ENCODE assay signal across 19 cellular contexts in the genomic region with DNA sequence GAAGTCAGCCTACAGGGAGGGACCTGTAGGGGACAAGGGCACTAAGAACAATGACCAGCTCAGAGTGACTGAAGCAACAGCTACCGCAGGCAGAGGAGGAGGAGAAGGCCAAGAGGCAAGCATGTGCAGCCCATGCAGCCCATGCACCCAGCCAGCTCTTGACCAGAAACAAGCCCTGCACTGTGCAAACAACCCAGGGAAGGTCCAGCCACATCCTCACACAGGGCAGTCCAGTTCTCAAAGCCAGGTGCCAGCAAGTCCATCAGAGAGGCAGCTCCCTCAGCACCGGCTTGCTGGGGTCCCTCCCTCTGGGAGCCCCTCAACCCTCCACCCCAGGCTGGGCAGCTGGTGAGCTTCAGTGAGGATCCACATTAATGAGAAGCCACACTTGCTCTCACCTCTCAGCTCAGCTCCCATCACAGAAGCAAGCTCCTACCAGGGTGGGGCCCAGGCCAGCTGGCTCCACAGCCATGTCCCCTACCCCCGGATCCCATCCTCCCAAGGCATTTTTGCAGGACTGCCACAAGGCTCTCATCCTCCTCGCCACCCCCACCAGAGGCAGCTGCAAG. TPM values are rescaled to one million over a fixed set of nuclear protein-coding genes. Genes with fewer than 3 reads are reported as not detected.
A peak's percentile ranks its signal among the peaks of the same experiment; 100 is the strongest.
DNase-seq lines count a peak whose midpoint lies in the region; ATAC-seq and TF ChIP-seq lines count a peak whose summit lies in the region.
"Had no signal": no experiment of that assay in that cellular context is flagged by ENCODE, and none has a peak within 500 bp of the region (broad histone marks: within the 10 kb centered on the region; RNA-seq: fewer than 3 reads in every experiment).

No MANE protein-coding gene starts in this region.

- no CpG with 5 or more reads among the region's 4 CpGs for WGBS in right lobe of liver (ENCODE audit: insufficient coverage, low coverage, low lambda C conversion rate, missing lambda C conversion rate)

- peak overlapping the region; percentile 37 for H3K27ac Mint-ChIP-seq in activated naive CD8-positive, alpha-beta T cell treated with anti-CD3 and anti-CD28 coated beads, Interleukin-2, amount 10 ng/mL, durations not matched to agents 7 days and 5 days
- H3K27ac Mint-ChIP-seq in activated naive CD8-positive, alpha-beta T cell treated with anti-CD3 and anti-CD28 coated beads for 36 hours = no peak overlapping the region
- peak overlapping the region; percentile 78 for H3K27ac Mint-ChIP-seq in central memory CD8-positive, alpha-beta T cell (ENCODE audit: low read depth)
- no peak overlapping the region for H3K27ac Mint-ChIP-seq in activated CD8-positive, alpha-beta memory T cell treated with anti-CD3 and anti-CD28 coated beads, Interleukin-2, amount 10 ng/mL, durations not matched to agents 7 days and 5 days
- H3K27ac Mint-ChIP-seq: activated CD4-positive, alpha-beta T cell treated with anti-CD3 and anti-CD28 coated beads, Interleukin-2, amount 10 ng/mL, durations not matched to agents 24 days and 14 days; stimulated activated memory B cell treated with anti-CD40 and anti-IgM and Interleukin-4, amounts not matched to agents 10 μg/mL and 1 μg/mL and 100 μg/mL, for 72 hours had no signal

- no peak overlapping the region for H3K27ac ChIP-seq in right lobe of liver
- no peak overlapping the region for H3K27ac ChIP-seq in upper lobe of right lung
- H3K27ac ChIP-seq: breast epithelium, esophagus muscularis mucosa, tibial nerve had no signal

- no peaks in the 10 kb centered on the region for H3K36me3 ChIP-seq in right lobe of liver
- H3K36me3 ChIP-seq in upper lobe of right lung = no peaks in the 10 kb centered on the region
- H3K36me3 ChIP-seq: breast epithelium, esophagus muscularis mucosa, tibial nerve had no signal

- no peak overlapping the region for H3K4me3 Mint-ChIP-seq in activated naive CD8-positive, alpha-beta T cell treated with anti-CD3 and anti-CD28 coated beads, Interleukin-2, amount 10 ng/mL, durations not matched to agents 7 days and 5 days
- H3K4me3 Mint-ChIP-seq in activated naive CD8-positive, alpha-beta T cell treated with anti-CD3 and anti-CD28 coated beads for 36 hours = no peak overlapping the region
- no peak overlapping the region for H3K4me3 Mint-ChIP-seq in central memory CD8-positive, alpha-beta T cell
- no peak overlapping the region for H3K4me3 Mint-ChIP-seq in activated CD8-positive, alpha-beta memory T cell treated with anti-CD3 and anti-CD28 coated beads, Interleukin-2, amount 10 ng/mL, durations not matched to agents 7 days and 5 days
- H3K4me3 Mint-ChIP-seq: activated CD4-positive, alpha-beta T cell treated with anti-CD3 and anti-CD28 coated beads, Interleukin-2, amount 10 ng/mL, durations not matched to agents 24 days and 14 days; stimulated activated memory B cell treated with anti-CD40 and anti-IgM and Interleukin-4, amounts not matched to agents 10 μg/mL and 1 μg/mL and 100 μg/mL, for 72 hours had no signal

- peaks cover 43% of the 10 kb centered on the region for H3K4me1 Mint-ChIP-seq in activated naive CD8-positive, alpha-beta T cell treated with anti-CD3 and anti-CD28 coated beads, Interleukin-2, amount 10 ng/mL, durations not matched to agents 7 days and 5 days
- peaks cover 63% of the 10 kb centered on the region for H3K4me1 Mint-ChIP-seq in activated naive CD8-positive, alpha-beta T cell treated with anti-CD3 and anti-CD28 coated beads for 36 hours
- H3K4me1 Mint-ChIP-seq in central memory CD8-positive, alpha-beta T cell = peaks cover 66% of the 10 kb centered on the region
- peaks cover 54% of the 10 kb centered on the region for H3K4me1 Mint-ChIP-seq in activated CD8-positive, alpha-beta memory T cell treated with anti-CD3 and anti-CD28 coated beads, Interleukin-2, amount 10 ng/mL, durations not matched to agents 7 days and 5 days

- CTCF ChIA-PET in activated CD8-positive, alpha-beta memory T cell treated with anti-CD3 and anti-CD28 coated beads, Interleukin-2, amount 10 ng/mL, durations not matched to agents 7 days and 5 days (lab: Charles Lee) = interaction anchor here (0.7 to 2.3 kb wide), 2 partner anchors 17 to 29 kb away, joined by 3 to 11 read pairs; a partner anchor contains a TSS

- H3K9me3 ChIP-seq in right lobe of liver (no peaks in the 10 kb centered on the region), upper lobe of right lung (no peaks in the 10 kb centered on the region)
- H3K9me3 ChIP-seq: breast epithelium, esophagus muscularis mucosa, tibial nerve had no signal

- no peaks in the 10 kb centered on the region for H3K9me3 Mint-ChIP-seq in activated naive CD8-positive, alpha-beta T cell treated with anti-CD3 and anti-CD28 coated beads, Interleukin-2, amount 10 ng/mL, durations not matched to agents 7 days and 5 days
- H3K9me3 Mint-ChIP-seq in activated naive CD8-positive, alpha-beta T cell treated with anti-CD3 and anti-CD28 coated beads for 36 hours = no peaks in the 10 kb centered on the region
- H3K9me3 Mint-ChIP-seq in central memory CD8-positive, alpha-beta T cell = no peaks in the 10 kb centered on the region
- H3K9me3 Mint-ChIP-seq in activated CD8-positive, alpha-beta memory T cell treated with anti-CD3 and anti-CD28 coated beads, Interleukin-2, amount 10 ng/mL, durations not matched to agents 7 days and 5 days (ENCODE audit: low read depth) = no peaks in the 10 kb centered on the region
- H3K9me3 Mint-ChIP-seq: activated CD4-positive, alpha-beta T cell treated with anti-CD3 and anti-CD28 coated beads, Interleukin-2, amount 10 ng/mL, durations not matched to agents 24 days and 14 days; stimulated activated memory B cell treated with anti-CD40 and anti-IgM and Interleukin-4, amounts not matched to agents 10 μg/mL and 1 μg/mL and 100 μg/mL, for 72 hours had no signal

- peaks cover 0 to 27% (median 3%) of the 10 kb centered on the region in 4 donors for H3K4me1 ChIP-seq in right lobe of liver
- peaks cover 48% of the 10 kb centered on the region for H3K4me1 ChIP-seq in upper lobe of right lung

- no peak for DNase-seq in activated naive CD8-positive, alpha-beta T cell treated with anti-CD3 and anti-CD28 coated beads, Interleukin-2, amount 10 ng/mL, durations not matched to agents 7 days and 5 days
- no peak for DNase-seq in activated naive CD8-positive, alpha-beta T cell treated with anti-CD3 and anti-CD28 coated beads for 36 hours
- DNase-seq in central memory CD8-positive, alpha-beta T cell (ENCODE audit: low spot score in 2 of 2) = no peak
- DNase-seq in right lobe of liver (peak in 1 of 3 donors; percentile 68), upper lobe of right lung (peak; percentile 58), NCI-H128 (lab: John Stamatoyannopoulos, UW; ENCODE audit: unreplicated experiment) (no peak), activated gamma-delta T cell treated with Interleukin-2 at 50 U/mL for 16 hours (no peak)
- no peak for DNase-seq in activated CD8-positive, alpha-beta memory T cell treated with anti-CD3 and anti-CD28 coated beads, Interleukin-2, amount 10 ng/mL, durations not matched to agents 7 days and 5 days
- DNase-seq: activated CD4-positive, alpha-beta T cell treated with anti-CD3 and anti-CD28 coated beads, Interleukin-2, amount 10 ng/mL, durations not matched to agents 24 days and 14 days; activated CD8-positive, alpha-beta memory T cell treated with anti-CD3 and anti-CD28 coated beads, Interleukin-2, amount 50 U/mL, for 48 hours; NCI-H146; NCI-H2227 treated with DMSO at 0.1 percent for 48 hours had no signal

- no peak for TF ChIP-seq CTCF in right lobe of liver (IDR thresholded peaks at IDR 0.05)
- TF ChIP-seq CTCF in upper lobe of right lung (IDR thresholded peaks at IDR 0.05) = no peak

- H3K27me3 Mint-ChIP-seq in activated naive CD8-positive, alpha-beta T cell treated with anti-CD3 and anti-CD28 coated beads, Interleukin-2, amount 10 ng/mL, durations not matched to agents 7 days and 5 days = no peaks in the 10 kb centered on the region
- H3K27me3 Mint-ChIP-seq in activated naive CD8-positive, alpha-beta T cell treated with anti-CD3 and anti-CD28 coated beads for 36 hours = no peaks in the 10 kb centered on the region
- no peaks in the 10 kb centered on the region for H3K27me3 Mint-ChIP-seq in central memory CD8-positive, alpha-beta T cell
- no peaks in the 10 kb centered on the region for H3K27me3 Mint-ChIP-seq in activated CD8-positive, alpha-beta memory T cell treated with anti-CD3 and anti-CD28 coated beads, Interleukin-2, amount 10 ng/mL, durations not matched to agents 7 days and 5 days
- H3K27me3 Mint-ChIP-seq: activated CD4-positive, alpha-beta T cell treated with anti-CD3 and anti-CD28 coated beads, Interleukin-2, amount 10 ng/mL, durations not matched to agents 24 days and 14 days; stimulated activated memory B cell treated with anti-CD40 and anti-IgM and Interleukin-4, amounts not matched to agents 10 μg/mL and 1 μg/mL and 100 μg/mL, for 72 hours had no signal

- H3K27me3 ChIP-seq in right lobe of liver (no peaks in the 10 kb centered on the region), upper lobe of right lung (no peaks in the 10 kb centered on the region)
- H3K27me3 ChIP-seq: breast epithelium, esophagus muscularis mucosa, tibial nerve had no signal

- POLR2A ChIA-PET in activated naive CD8-positive, alpha-beta T cell treated with anti-CD3 and anti-CD28 coated beads, Interleukin-2, amount 10 ng/mL, durations not matched to agents 7 days and 5 days (lab: Charles Lee) = interaction anchor here (0.9 to 1.2 kb wide), 2 partner anchors 29 to 317 kb away, joined by 3 read pairs; a partner anchor contains a TSS

- H3K36me3 Mint-ChIP-seq in activated naive CD8-positive, alpha-beta T cell treated with anti-CD3 and anti-CD28 coated beads, Interleukin-2, amount 10 ng/mL, durations not matched to agents 7 days and 5 days = peaks cover 2% of the 10 kb centered on the region
- peaks cover 2% of the 10 kb centered on the region for H3K36me3 Mint-ChIP-seq in activated naive CD8-positive, alpha-beta T cell treated with anti-CD3 and anti-CD28 coated beads for 36 hours
- peaks cover 16% of the 10 kb centered on the region for H3K36me3 Mint-ChIP-seq in central memory CD8-positive, alpha-beta T cell (ENCODE audit: insufficient read depth)
- H3K36me3 Mint-ChIP-seq in activated CD8-positive, alpha-beta memory T cell treated with anti-CD3 and anti-CD28 coated beads, Interleukin-2, amount 10 ng/mL, durations not matched to agents 7 days and 5 days = peaks cover 2% of the 10 kb centered on the region
- H3K36me3 Mint-ChIP-seq: stimulated activated memory B cell treated with anti-CD40 and anti-IgM and Interleukin-4, amounts not matched to agents 10 μg/mL and 1 μg/mL and 100 μg/mL, for 72 hours had no signal

- intact Hi-C loops in right lobe of liver (cut with DNase I) (no loop called here), upper lobe of right lung (cut with DNase I) (no loop called here)

- ATAC-seq in activated naive CD8-positive, alpha-beta T cell treated with anti-CD3 and anti-CD28 coated beads, Interleukin-2, amount 10 ng/mL, durations not matched to agents 7 days and 5 days (ENCODE audit: low read depth) = no peak
- no peak for ATAC-seq in central memory CD8-positive, alpha-beta T cell (replicated peaks; ENCODE audit: extremely low read depth, poor library complexity, severe bottlenecking)
- ATAC-seq in right lobe of liver = peak; percentile 60 to 85 (median 70)
- no peak for ATAC-seq in upper lobe of right lung
- ATAC-seq in activated CD8-positive, alpha-beta memory T cell treated with anti-CD3 and anti-CD28 coated beads, Interleukin-2, amount 10 ng/mL, durations not matched to agents 7 days and 5 days = no peak
- ATAC-seq: stimulated activated memory B cell treated with anti-CD40 and anti-IgM and Interleukin-4, amounts not matched to agents 10 μg/mL and 1 μg/mL and 100 μg/mL, for 72 hours had no signal

- H3K4me3 ChIP-seq in right lobe of liver = no peak overlapping the region
- no peak overlapping the region for H3K4me3 ChIP-seq in upper lobe of right lung
- H3K4me3 ChIP-seq: breast epithelium, esophagus muscularis mucosa, tibial nerve had no signal

- no peak for TF ChIP-seq POLR2A in right lobe of liver (IDR thresholded peaks at IDR 0.05)

RNA-seq across cellular contexts. Expression of a gene that starts 7.1 kb away (rescaled TPM):
- total RNA-seq in activated naive CD8-positive, alpha-beta T cell treated with anti-CD3 and anti-CD28 coated beads, Interleukin-2, amount 10 ng/mL, durations not matched to agents 7 days and 5 days = 10 to 100 TPM; 38.0 to 38.3 TPM
- total RNA-seq in activated naive CD8-positive, alpha-beta T cell treated with anti-CD3 and anti-CD28 coated beads for 36 hours = 10 to 100 TPM; 20.5 to 22.2 TPM
- total RNA-seq in right lobe of liver (10 to 100 TPM; 19.8 to 31.7 (median 24.7) TPM), upper lobe of right lung (70.6 TPM)
- total RNA-seq in activated CD8-positive, alpha-beta memory T cell treated with anti-CD3 and anti-CD28 coated beads, Interleukin-2, amount 10 ng/mL, durations not matched to agents 7 days and 5 days = 10 to 100 TPM; 27.8 TPM

RNA-seq across cellular contexts. Expression of a gene that starts 16.0 kb away (rescaled TPM):
- not detected for total RNA-seq in activated naive CD8-positive, alpha-beta T cell treated with anti-CD3 and anti-CD28 coated beads, Interleukin-2, amount 10 ng/mL, durations not matched to agents 7 days and 5 days
- total RNA-seq in activated naive CD8-positive, alpha-beta T cell treated with anti-CD3 and anti-CD28 coated beads for 36 hours = not detected
- not detected for total RNA-seq in right lobe of liver
- not detected for total RNA-seq in upper lobe of right lung
- total RNA-seq in activated CD8-positive, alpha-beta memory T cell treated with anti-CD3 and anti-CD28 coated beads, Interleukin-2, amount 10 ng/mL, durations not matched to agents 7 days and 5 days = not detected
- total RNA-seq: activated CD4-positive, alpha-beta T cell treated with anti-CD3 and anti-CD28 coated beads, Interleukin-2, amount 10 ng/mL, durations not matched to agents 24 days and 14 days; breast epithelium; esophagus muscularis mucosa; HT1080; MCF 10A; renal cortical epithelial cell had no signal

RNA-seq across cellular contexts. Expression of a gene that starts 29.4 kb away (rescaled TPM):
- 10 to 100 TPM; 18.5 to 20.3 TPM for total RNA-seq in activated naive CD8-positive, alpha-beta T cell treated with anti-CD3 and anti-CD28 coated beads, Interleukin-2, amount 10 ng/mL, durations not matched to agents 7 days and 5 days
- 10 to 100 TPM; 16.8 to 18.0 TPM for total RNA-seq in activated naive CD8-positive, alpha-beta T cell treated with anti-CD3 and anti-CD28 coated beads for 36 hours
- 1 to 10 TPM; 4.8 to 9.2 (median 5.4) TPM for total RNA-seq in right lobe of liver
- 14.0 TPM for total RNA-seq in upper lobe of right lung
- 10 to 100 TPM; 19.8 to 21.4 TPM for total RNA-seq in activated CD8-positive, alpha-beta memory T cell treated with anti-CD3 and anti-CD28 coated beads, Interleukin-2, amount 10 ng/mL, durations not matched to agents 7 days and 5 days

RNA-seq across cellular contexts. Expression of a gene that starts 35.0 kb away (rescaled TPM):
- total RNA-seq in activated naive CD8-positive, alpha-beta T cell treated with anti-CD3 and anti-CD28 coated beads, Interleukin-2, amount 10 ng/mL, durations not matched to agents 7 days and 5 days = not detected
- total RNA-seq in activated naive CD8-positive, alpha-beta T cell treated with anti-CD3 and anti-CD28 coated beads for 36 hours = not detected
- not detected for total RNA-seq in right lobe of liver
- not detected for total RNA-seq in upper lobe of right lung
- total RNA-seq in activated CD8-positive, alpha-beta memory T cell treated with anti-CD3 and anti-CD28 coated beads, Interleukin-2, amount 10 ng/mL, durations not matched to agents 7 days and 5 days = not detected
- total RNA-seq: activated CD4-positive, alpha-beta T cell treated with anti-CD3 and anti-CD28 coated beads, Interleukin-2, amount 10 ng/mL, durations not matched to agents 24 days and 14 days; breast epithelium; esophagus muscularis mucosa; HT1080; MCF 10A; renal cortical epithelial cell; tibial nerve had no signal

Comparison
In these comparisons a context has a peak if more than half of its experiments do, and no peak if none do; other contexts are left out.
1. H3K27ac Mint-ChIP-seq: peak in activated naive CD8-positive, alpha-beta T cell treated with anti-CD3 and anti-CD28 coated beads, Interleukin-2, amount 10 ng/mL, durations not matched to agents 7 days and 5 days (single experiment) and central memory CD8-positive, alpha-beta T cell (single experiment); none in activated naive CD8-positive, alpha-beta T cell treated with anti-CD3 and anti-CD28 coated beads for 36 hours (single experiment) and activated CD8-positive, alpha-beta memory T cell treated with anti-CD3 and anti-CD28 coated beads, Interleukin-2, amount 10 ng/mL, durations not matched to agents 7 days and 5 days (single experiment).
2. ATAC-seq: peak in right lobe of liver (4 of 4); none in activated naive CD8-positive, alpha-beta T cell treated with anti-CD3 and anti-CD28 coated beads, Interleukin-2, amount 10 ng/mL, durations not matched to agents 7 days and 5 days (single experiment), central memory CD8-positive, alpha-beta T cell (single experiment), upper lobe of right lung (single experiment) and activated CD8-positive, alpha-beta memory T cell treated with anti-CD3 and anti-CD28 coated beads, Interleukin-2, amount 10 ng/mL, durations not matched to agents 7 days and 5 days (single experiment).